ENCODE assay signal across 12 cellular contexts in the genomic region with DNA sequence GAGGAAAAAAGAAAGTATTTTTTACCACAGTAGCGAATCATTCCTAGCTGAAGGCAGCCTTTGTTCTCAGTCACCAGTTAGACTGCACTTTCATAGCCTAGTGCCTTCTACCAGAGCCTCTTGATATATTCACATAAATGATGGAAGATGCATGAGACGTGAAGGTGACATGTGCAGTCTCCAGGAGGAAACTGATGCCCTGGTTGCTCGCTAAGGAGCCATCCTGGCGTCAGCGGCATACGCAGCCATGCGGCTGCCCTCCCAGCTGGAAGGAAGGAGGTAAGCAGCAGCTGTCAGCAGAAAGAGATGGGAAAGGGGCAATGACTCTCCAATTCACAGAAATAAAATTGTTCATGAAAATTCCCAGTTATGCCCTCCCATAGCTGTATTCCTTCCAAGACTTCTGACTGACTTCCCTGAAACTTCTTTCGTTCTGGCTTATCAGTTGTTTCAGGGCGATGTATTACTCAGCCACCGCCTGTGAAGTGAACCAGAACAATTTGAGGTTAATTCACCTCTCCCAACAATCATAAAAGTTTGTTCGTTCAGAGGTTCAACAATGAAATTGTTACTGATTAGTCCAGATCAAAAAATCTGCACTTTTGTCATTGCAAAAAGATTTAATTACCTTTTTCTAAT.
DNase-seq lines count a peak whose midpoint lies in the region; ATAC-seq and TF ChIP-seq lines count a peak whose summit lies in the region.
"Had no signal": no experiment of that assay in that cellular context is flagged by ENCODE, and none has a peak within 500 bp of the region (broad histone marks: within the 10 kb centered on the region; RNA-seq: fewer than 3 reads in every experiment).

No MANE protein-coding gene starts in this region.

- no peak overlapping the region for H3K27ac ChIP-seq in SK-N-MC
- peak overlapping the region; percentile 15 to 35 for H3K27ac ChIP-seq in prostate gland
- no peak overlapping the region for H3K27ac ChIP-seq in effector memory CD4-positive, alpha-beta T cell (ENCODE audit: insufficient read depth, low read length, poor library complexity, severe bottlenecking)
- H3K27ac ChIP-seq: Peyer's patch had no signal

- H3K4me1 Mint-ChIP-seq in stimulated activated naive CD8-positive, alpha-beta T cell treated with anti-CD3 and anti-CD28 coated beads, Interleukin-15, amount 100 ng/mL, for 72 hours: no peaks in the 10 kb centered on the region
- H3K4me1 Mint-ChIP-seq: CD4-positive, CD25-positive, alpha-beta regulatory T cell had no signal

- H3K4me3 ChIP-seq in SK-N-MC (0 out of 2 replicates have a peak overlapping the region, but pooled peaks have one; percentile 19), prostate gland (peak overlapping the region in 1 of 2 donors; percentile 10)
- H3K4me3 ChIP-seq in effector memory CD4-positive, alpha-beta T cell (ENCODE audit: insufficient read depth, low read depth, low read length, poor library complexity, severe bottlenecking): no peak overlapping the region
- H3K4me3 ChIP-seq: Peyer's patch had no signal

- TF ChIP-seq POLR2A in prostate gland (IDR thresholded peaks at IDR 0.05): no peak

- H3K4me3 Mint-ChIP-seq in stimulated activated naive CD8-positive, alpha-beta T cell treated with anti-CD3 and anti-CD28 coated beads, Interleukin-15, amount 100 ng/mL, for 72 hours: no peak overlapping the region
- H3K4me3 Mint-ChIP-seq: activated CD8-positive, alpha-beta T cell treated with anti-CD3 and anti-CD28 coated beads for 36 hours; CD4-positive, CD25-positive, alpha-beta regulatory T cell had no signal

- no peaks in the 10 kb centered on the region for H3K27me3 ChIP-seq in prostate gland (replicated peaks; ENCODE audit: insufficient read depth)
- no peaks in the 10 kb centered on the region for H3K27me3 ChIP-seq in effector memory CD4-positive, alpha-beta T cell (replicated peaks; ENCODE audit: control insufficient read depth, insufficient read depth, low read length, poor library complexity, severe bottlenecking)
- H3K27me3 ChIP-seq: Peyer's patch had no signal

- H3K9me3 Mint-ChIP-seq in stimulated activated naive CD8-positive, alpha-beta T cell treated with anti-CD3 and anti-CD28 coated beads, Interleukin-15, amount 100 ng/mL, for 72 hours: no peaks in the 10 kb centered on the region
- H3K9me3 Mint-ChIP-seq: activated CD8-positive, alpha-beta T cell treated with anti-CD3 and anti-CD28 coated beads for 36 hours had no signal

- ATAC-seq in stimulated activated naive CD8-positive, alpha-beta T cell treated with anti-CD3 and anti-CD28 coated beads, Interleukin-15, amount 100 ng/mL, for 72 hours: no peak
- ATAC-seq: activated CD8-positive, alpha-beta T cell treated with anti-CD3 and anti-CD28 coated beads for 36 hours had no signal

- H3K9ac ChIP-seq in SK-N-MC (ENCODE audit: insufficient read length): no peak overlapping the region

- peak; percentile 68 for DNase-seq in Daoy (ENCODE audit: low read depth)
- DNase-seq in SK-N-MC (ENCODE audit: low read depth, low spot score): no peak
- peak; percentile 64 for DNase-seq in glomerular visceral epithelial cell (ENCODE audit: extremely low spot score)
- no peak for DNase-seq in prostate gland (ENCODE audit: low spot score)
- no peak for DNase-seq in GDM1 (lab: John Stamatoyannopoulos, UW)
- no peak for DNase-seq in stimulated activated naive CD8-positive, alpha-beta T cell treated with anti-CD3 and anti-CD28 coated beads, Interleukin-15, amount 100 ng/mL, for 72 hours
- no peak for DNase-seq in SKM-1 (lab: John Stamatoyannopoulos, UW; ENCODE audit: unreplicated experiment)
- no peak for DNase-seq in effector memory CD4-positive, alpha-beta T cell
- DNase-seq: activated CD8-positive, alpha-beta T cell treated with anti-CD3 and anti-CD28 coated beads for 36 hours; CD4-positive, CD25-positive, alpha-beta regulatory T cell; Peyer's patch; stimulated activated CD4-positive, alpha-beta T cell treated with anti-CD3 and anti-CD28 coated beads, Interleukin-2, amount 100 ng/mL, for 48 hours had no signal

- H3K4me1 ChIP-seq in prostate gland (replicated peaks): no peaks in the 10 kb centered on the region
- no peaks in the 10 kb centered on the region for H3K4me1 ChIP-seq in effector memory CD4-positive, alpha-beta T cell (ENCODE audit: control insufficient read depth, insufficient read depth, low read length, poor library complexity, severe bottlenecking)
- H3K4me1 ChIP-seq: Peyer's patch had no signal

- H3K27me3 Mint-ChIP-seq in stimulated activated naive CD8-positive, alpha-beta T cell treated with anti-CD3 and anti-CD28 coated beads, Interleukin-15, amount 100 ng/mL, for 72 hours: no peaks in the 10 kb centered on the region
- H3K27me3 Mint-ChIP-seq: activated CD8-positive, alpha-beta T cell treated with anti-CD3 and anti-CD28 coated beads for 36 hours; CD4-positive, CD25-positive, alpha-beta regulatory T cell had no signal

- H3K9me3 ChIP-seq in SK-N-MC (ENCODE audit: low read depth, low read length): no peaks in the 10 kb centered on the region
- no peaks in the 10 kb centered on the region for H3K9me3 ChIP-seq in prostate gland
- H3K9me3 ChIP-seq in effector memory CD4-positive, alpha-beta T cell (ENCODE audit: control insufficient read depth, low read length): no peaks in the 10 kb centered on the region
- H3K9me3 ChIP-seq: Peyer's patch had no signal

- no peak for TF ChIP-seq CTCF in prostate gland (IDR thresholded peaks at IDR 0.05)

- 52% methylated on average over 11 of the region's 11 CpGs for WGBS in prostate gland

- no peaks in the 10 kb centered on the region for H3K36me3 ChIP-seq in SK-N-MC (ENCODE audit: insufficient read depth, low read length)
- no peaks in the 10 kb centered on the region for H3K36me3 ChIP-seq in prostate gland
- H3K36me3 ChIP-seq in effector memory CD4-positive, alpha-beta T cell (ENCODE audit: control insufficient read depth, insufficient read depth, low read length): no peaks in the 10 kb centered on the region
- H3K36me3 ChIP-seq: Peyer's patch had no signal

- intact Hi-C loops in prostate gland (cut with DNase I): no loop called here

- H3K27ac Mint-ChIP-seq in stimulated activated naive CD8-positive, alpha-beta T cell treated with anti-CD3 and anti-CD28 coated beads, Interleukin-15, amount 100 ng/mL, for 72 hours: no peak overlapping the region
- H3K27ac Mint-ChIP-seq: activated CD8-positive, alpha-beta T cell treated with anti-CD3 and anti-CD28 coated beads for 36 hours; CD4-positive, CD25-positive, alpha-beta regulatory T cell had no signal

Comparison
In these comparisons a context has a peak if more than half of its experiments do, and no peak if none do; other contexts are left out.
1. DNase-seq: peak in Daoy (single experiment) and glomerular visceral epithelial cell (single experiment); none in SK-N-MC (single experiment), prostate gland (single experiment), GDM1 (single experiment), stimulated activated naive CD8-positive, alpha-beta T cell treated with anti-CD3 and anti-CD28 coated beads, Interleukin-15, amount 100 ng/mL, for 72 hours (0 of 2), SKM-1 (single experiment) and effector memory CD4-positive, alpha-beta T cell (0 of 3).
2. H3K27ac ChIP-seq: peak in prostate gland (2 of 2); none in SK-N-MC (single experiment) and effector memory CD4-positive, alpha-beta T cell (single experiment).